39 cellular contexts compared by ENCODE assay signal in genomic region chr12:102202556-102202955, GRCh38. TPM values are rescaled to one million over a fixed set of nuclear protein-coding genes. Genes with fewer than 3 reads are reported as not detected.
"Had no signal": no experiment of that assay in that cellular context is flagged by ENCODE, and none has a peak within 500 bp of the region (broad histone marks: within the 10 kb centered on the region; RNA-seq: fewer than 3 reads in every experiment).

No MANE protein-coding gene starts in this region.

- H3K4me3 ChIP-seq: MG63 had no signal

- H3K36me3 ChIP-seq: MG63 had no signal

- H3K9me3 ChIP-seq: MG63 had no signal

- H3K27me3 ChIP-seq: MG63 had no signal

- DNase-seq: Karpas-422, Kasumi-1, MG63, MM.1S, MV-4-11, NCI-H1048, NCI-H1092, NCI-H1092 treated with DMSO at 0.1 percent for 48 hours, NCI-H1105, NCI-H1105 treated with DMSO at 0.1 percent for 48 hours, NCI-H1417, NCI-H1417 treated with DMSO at 0.1 percent for 48 hours, NCI-H1436, NCI-H1436 treated with DMSO at 0.1 percent for 48 hours, NCI-H146, NCI-H1694, NCI-H1694 treated with DMSO at 0.1 percent for 48 hours, NCI-H187, NCI-H187 treated with DMSO at 0.1 percent for 48 hours, NCI-H1930, NCI-H2029, NCI-H2029 treated with DMSO at 0.1 percent for 48 hours, NCI-H2081, NCI-H2081 treated with DMSO at 0.1 percent for 48 hours, NCI-H2107, NCI-H2171, NCI-H2171 treated with DMSO at 0.1 percent for 48 hours, NCI-H2227 treated with DMSO at 0.1 percent for 48 hours, NCI-H226, NCI-H345, NCI-H446, NCI-H446 treated with DMSO at 0.1 percent for 48 hours, NCI-H510A, NCI-H510A treated with DMSO at 0.1 percent for 48 hours, NCI-H524 had no signal

RNA-seq across cellular contexts. Expression of gene PMCH, which starts 4.9 kb away (rescaled TPM):
- total RNA-seq: LHCN-M2, M059J, MCF 10A, NCI-H460 had no signal
